7 cellular contexts compared by ENCODE assay signal in genomic region chr13:50511877-50512332, GRCh38.
DNase-seq lines count a peak whose midpoint lies in the region; ATAC-seq and TF ChIP-seq lines count a peak whose summit lies in the region.

No MANE protein-coding gene starts in this region.

- no peak for DNase-seq in adipocyte (ENCODE audit: low read depth)
- DNase-seq in osteoblast (ENCODE audit: insufficient read length, low spot score, missing footprints): no peak
- no peak for DNase-seq in NCI-H2171 treated with DMSO at 0.1 percent for 48 hours (lab: John Stamatoyannopoulos, UW)
- DNase-seq in activated CD4-positive, alpha-beta memory T cell treated with anti-CD3 and anti-CD28 coated beads, Interleukin-2, amount 10 ng/mL, durations not matched to agents 7 days and 5 days: no peak
- DNase-seq in activated T-cell treated with anti-CD3 and anti-CD28 coated beads, Interleukin-2, amount 50 U/mL, for 24 hours: no peak

- no peaks in the 10 kb centered on the region for H3K9me3 ChIP-seq in adipocyte (ENCODE audit: control insufficient read depth, low read length)
- no peaks in the 10 kb centered on the region for H3K9me3 ChIP-seq in osteoblast (ENCODE audit: low read depth, low read length)

- no peak overlapping the region for H3K4me3 Mint-ChIP-seq in activated CD4-positive, alpha-beta memory T cell treated with anti-CD3 and anti-CD28 coated beads, Interleukin-2, amount 10 ng/mL, durations not matched to agents 7 days and 5 days
- H3K4me3 Mint-ChIP-seq in activated T-cell treated with anti-CD3 and anti-CD28 coated beads, Interleukin-2, amount 50 U/mL, for 24 hours: no peak overlapping the region

- H3K4me1 Mint-ChIP-seq in activated CD4-positive, alpha-beta memory T cell treated with anti-CD3 and anti-CD28 coated beads, Interleukin-2, amount 10 ng/mL, durations not matched to agents 7 days and 5 days: no peaks in the 10 kb centered on the region
- H3K4me1 Mint-ChIP-seq in activated T-cell treated with anti-CD3 and anti-CD28 coated beads, Interleukin-2, amount 50 U/mL, for 24 hours (ENCODE audit: low read depth): no peaks in the 10 kb centered on the region

- H3K4me1 ChIP-seq in adipocyte (ENCODE audit: control insufficient read depth, insufficient read depth, low read length): peaks cover 14% of the 10 kb centered on the region
- peaks cover 29% of the 10 kb centered on the region for H3K4me1 ChIP-seq in osteoblast (ENCODE audit: insufficient read depth, low read length)

- peaks cover 2% of the 10 kb centered on the region for H3K9me3 Mint-ChIP-seq in activated CD4-positive, alpha-beta memory T cell treated with anti-CD3 and anti-CD28 coated beads, Interleukin-2, amount 10 ng/mL, durations not matched to agents 7 days and 5 days
- no peaks in the 10 kb centered on the region for H3K9me3 Mint-ChIP-seq in activated T-cell treated with anti-CD3 and anti-CD28 coated beads, Interleukin-2, amount 50 U/mL, for 24 hours

- H3K36me3 ChIP-seq in adipocyte (ENCODE audit: control insufficient read depth, insufficient read depth, low read length, severe bottlenecking) (no peaks in the 10 kb centered on the region), osteoblast (ENCODE audit: insufficient read depth, low read length) (no peaks in the 10 kb centered on the region)

- no peaks in the 10 kb centered on the region for H3K79me2 ChIP-seq in osteoblast (ENCODE audit: insufficient read depth, low read length)

- POLR2A ChIA-PET in activated CD4-positive, alpha-beta memory T cell treated with anti-CD3 and anti-CD28 coated beads, Interleukin-2, amount 10 ng/mL, durations not matched to agents 7 days and 5 days (lab: Charles Lee): interaction anchor here (0.8 to 1.6 kb wide), 7 partner anchors 14 to 430 kb away, joined by 3 to 7 read pairs (median 4); no protein-coding TSS in a partner anchor

- TF ChIP-seq CTCF in osteoblast (IDR thresholded peaks at IDR 0.05; ENCODE audit: extremely low read depth, low read depth, low read length): no peak

- no peak overlapping the region for H3K27ac Mint-ChIP-seq in activated CD4-positive, alpha-beta memory T cell treated with anti-CD3 and anti-CD28 coated beads, Interleukin-2, amount 10 ng/mL, durations not matched to agents 7 days and 5 days
- H3K27ac Mint-ChIP-seq in activated T-cell treated with anti-CD3 and anti-CD28 coated beads, Interleukin-2, amount 50 U/mL, for 24 hours: no peak overlapping the region

- peak overlapping the region; percentile 67 for H3K27ac ChIP-seq in osteoblast (ENCODE audit: low read depth, low read length)

- no peaks in the 10 kb centered on the region for H4K20me1 ChIP-seq in osteoblast (ENCODE audit: insufficient read depth, low read length)

- CTCF ChIA-PET in activated CD4-positive, alpha-beta memory T cell treated with anti-CD3 and anti-CD28 coated beads, Interleukin-2, amount 10 ng/mL, durations not matched to agents 7 days and 5 days (lab: Charles Lee): interaction anchor here (0.7 to 1.8 kb wide), 3 partner anchors 400 to 576 kb away, joined by 4 to 9 read pairs (median 4); partner anchors contain the start of gene SPRYD7

- peaks cover 1% of the 10 kb centered on the region for H3K27me3 Mint-ChIP-seq in activated CD4-positive, alpha-beta memory T cell treated with anti-CD3 and anti-CD28 coated beads, Interleukin-2, amount 10 ng/mL, durations not matched to agents 7 days and 5 days
- H3K27me3 Mint-ChIP-seq in activated T-cell treated with anti-CD3 and anti-CD28 coated beads, Interleukin-2, amount 50 U/mL, for 24 hours: no peaks in the 10 kb centered on the region

- peak overlapping the region; percentile 95 for H2AFZ ChIP-seq in osteoblast (ENCODE audit: low read length)

- H3K9ac ChIP-seq in adipocyte (ENCODE audit: low read length): peak overlapping the region; percentile 72

- H3K4me3 ChIP-seq in adipocyte (ENCODE audit: low read length): peak overlapping the region; percentile 70
- H3K4me3 ChIP-seq in osteoblast (ENCODE audit: insufficient read depth, low read length): peak overlapping the region; percentile 64

- no peaks in the 10 kb centered on the region for H3K27me3 ChIP-seq in adipocyte (replicated peaks; ENCODE audit: control insufficient read depth, insufficient read depth, low read length)
- H3K27me3 ChIP-seq in osteoblast (ENCODE audit: insufficient read depth, low read length): no peaks in the 10 kb centered on the region

- ATAC-seq in GM19467 (IDR thresholded peaks at IDR 0.05; ENCODE audit: unreplicated experiment): peak; percentile 70
- peak; percentile 62 for ATAC-seq in HG03432 (IDR thresholded peaks at IDR 0.05; ENCODE audit: unreplicated experiment)

- H3K36me3 Mint-ChIP-seq in activated CD4-positive, alpha-beta memory T cell treated with anti-CD3 and anti-CD28 coated beads, Interleukin-2, amount 10 ng/mL, durations not matched to agents 7 days and 5 days (ENCODE audit: low read depth): no peaks in the 10 kb centered on the region
- H3K36me3 Mint-ChIP-seq in activated T-cell treated with anti-CD3 and anti-CD28 coated beads, Interleukin-2, amount 50 U/mL, for 24 hours (ENCODE audit: low read depth): no peaks in the 10 kb centered on the region

- peak overlapping the region; percentile 87 for H3K4me2 ChIP-seq in osteoblast (ENCODE audit: insufficient read depth, low read length)
